ENCODE assay signal across 8 cellular contexts in the genomic region with DNA sequence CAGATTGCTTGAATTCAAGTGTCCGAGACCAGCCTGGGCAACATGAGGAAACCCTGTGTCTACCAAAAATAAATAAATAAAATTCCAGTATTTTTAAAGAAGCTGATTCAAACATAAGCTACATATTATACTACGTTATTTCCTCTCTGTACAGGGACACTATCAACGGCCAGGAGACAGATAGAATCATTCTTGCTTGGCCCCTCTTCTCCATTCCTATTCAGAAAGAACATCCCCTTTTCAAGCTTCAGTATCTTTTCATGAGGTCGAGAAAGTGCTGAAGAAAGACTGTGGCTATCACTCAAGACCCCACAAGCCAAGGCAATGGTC. TPM values are rescaled to one million over a fixed set of nuclear protein-coding genes. Genes with fewer than 3 reads are reported as not detected.
DNase-seq lines count a peak whose midpoint lies in the region; ATAC-seq, FAIRE-seq and TF ChIP-seq lines count a peak whose summit lies in the region.

No MANE protein-coding gene starts in this region.

- FAIRE-seq in small intestine (lab: Jason Lieb, UNC) = no peak

- CTCF ChIA-PET in CD4-positive, alpha-beta T cell (lab: Charles Lee) = interaction anchor here (0.8 to 4.0 kb wide), 15 partner anchors 11 to 203 kb away, joined by 3 to 35 read pairs (median 5); no protein-coding TSS in a partner anchor

- WGBS in small intestine, 3 donors = 1 to 7% (median 6%) methylated on average over 4 of the region's 4 CpGs

- peak overlapping the region; percentile 90 for H3K27ac ChIP-seq in CD4-positive, alpha-beta T cell (ENCODE audit: low read depth, low read length)
- H3K27ac ChIP-seq in SJSA1 = peak overlapping the region; percentile 21; the same call in 1 of the 2 replicates
- H3K27ac ChIP-seq in small intestine (ENCODE audit: low read depth in 1 of 2, low read length in 1 of 2) = peak overlapping the region; percentile 95 to 96

- H3K27me3 ChIP-seq in CD4-positive, alpha-beta T cell (ENCODE audit: control insufficient read depth, insufficient read depth, low read length) = no peaks in the 10 kb centered on the region
- H3K27me3 ChIP-seq in SJSA1 (replicated peaks) = no peaks in the 10 kb centered on the region; the same call in 1 of the 2 replicates
- no peaks in the 10 kb centered on the region for H3K27me3 ChIP-seq in small intestine (ENCODE audit: control insufficient read depth in 2 of 2, insufficient read depth in 2 of 2, low read length in 2 of 2)

- no peaks in the 10 kb centered on the region for H3K9me3 ChIP-seq in CD4-positive, alpha-beta T cell (ENCODE audit: control insufficient read depth, low read length)
- H3K9me3 ChIP-seq in SJSA1 (replicated peaks) (no peaks in the 10 kb centered on the region), small intestine (ENCODE audit: control insufficient read depth, low read depth) (no peaks in the 10 kb centered on the region)

- H3K4me3 ChIP-seq in SJSA1 (peak overlapping the region; percentile 82), foreskin fibroblast (ENCODE audit: low read depth in 1 of 2, low read length in 2 of 2) (peak overlapping the region; percentile 95 to 96), small intestine (ENCODE audit: low read depth in 1 of 2, low read length in 2 of 2) (peak overlapping the region; percentile 70 to 82)

- H3K27me3 Mint-ChIP-seq in CD4-positive, alpha-beta T cell = no peaks in the 10 kb centered on the region

- H3K4me1 Mint-ChIP-seq in CD4-positive, alpha-beta T cell (ENCODE audit: low read depth) = peaks cover 50% of the 10 kb centered on the region

- H3K36me3 Mint-ChIP-seq in CD4-positive, alpha-beta T cell (ENCODE audit: low read depth) = peaks cover 27% of the 10 kb centered on the region

- H3K27ac Mint-ChIP-seq in CD4-positive, alpha-beta T cell = peak overlapping the region; percentile 97

- intact Hi-C loops in CD4-positive, alpha-beta T cell (cut with DNase I, micrococcal nuclease) = loop anchor here (2.0 to 5.0 kb wide), 4 partner anchors 19 to 82 kb away; a partner anchor contains a TSS

- H3K36me3 ChIP-seq in SJSA1 (peaks cover 18% of the 10 kb centered on the region), small intestine (ENCODE audit: control insufficient read depth in 2 of 2, insufficient read depth in 2 of 2, low read length in 2 of 2) (no peaks in the 10 kb centered on the region)

- TF ChIP-seq CTCF in CD4-positive, alpha-beta T cell (IDR thresholded peaks at IDR 0.05) = no peak
- peak; percentile 33 for TF ChIP-seq CTCF in foreskin fibroblast (IDR thresholded peaks at IDR 0.05; ENCODE audit: low read depth, low read length)

- no peak for DNase-seq in CD4-positive, alpha-beta T cell
- DNase-seq in SJSA1 (ENCODE audit: low read depth in 1 of 2, low spot score in 2 of 2) = no peak
- no peak for DNase-seq in foreskin fibroblast
- DNase-seq in small intestine = no peak
- no peak for DNase-seq in kidney glomerular epithelial cell (lab: John Stamatoyannopoulos, UW)
- no peak for DNase-seq in H4 (ENCODE audit: low spot score)

- no peaks in the 10 kb centered on the region for H3K9me3 Mint-ChIP-seq in CD4-positive, alpha-beta T cell

- peaks cover 19% of the 10 kb centered on the region for H3K4me1 ChIP-seq in SJSA1 (replicated peaks)
- H3K4me1 ChIP-seq in small intestine (ENCODE audit: control insufficient read depth in 2 of 2, insufficient read depth in 1 of 2, low read depth in 1 of 2, low read length in 1 of 2) = peaks cover 2 to 3% of the 10 kb centered on the region in 2 donors

- POLR2A ChIA-PET in CD4-positive, alpha-beta T cell (lab: Charles Lee) = interaction anchor here (0.7 to 5.2 kb wide), 17 partner anchors 10 to 1868 kb away, joined by 3 to 93 read pairs (median 5); a partner anchor contains a TSS

- H3K4me3 Mint-ChIP-seq in CD4-positive, alpha-beta T cell = peak overlapping the region; percentile 87

- ATAC-seq in CD4-positive, alpha-beta T cell (ENCODE audit: poor library complexity) = peak; percentile 3
- ATAC-seq in GM21786 (IDR thresholded peaks at IDR 0.05; ENCODE audit: unreplicated experiment) = peak; percentile 7
- ATAC-seq in GM19035 (IDR thresholded peaks at IDR 0.05; ENCODE audit: unreplicated experiment) = no peak

RNA-seq across cellular contexts. Expression of a gene that starts 0.3 kb away (rescaled TPM):
- total RNA-seq in CD4-positive, alpha-beta T cell = 10 to 100 TPM; 24.5 to 28.6 TPM
- total RNA-seq in SJSA1 (2014; rRNA removed; shearing (Covaris generic)) = 97.6 and 239 TPM in 2 replicates
- polyA plus RNA-seq in small intestine = 100 to 1,000 TPM in 1 of 3 donors, 10 to 100 TPM in 2; 78.7 to 165 (median 99.2) TPM
- 61.9 and 79.6 TPM in 2 replicates for total RNA-seq in H4 (2014; rRNA removed; shearing (Covaris generic))

Comparison
In these comparisons a context has a peak if more than half of its experiments do, and no peak if none do; other contexts are left out.
1. H3K27ac ChIP-seq: peak in every context shown above with its lines; median percentile 96 in small intestine; 90 in CD4-positive, alpha-beta T cell; 21 in SJSA1.